ENCODE assay signal across 9 cellular contexts in genomic region chr4:182478475-182478874, GRCh38.
DNase-seq lines count a peak whose midpoint lies in the region; ATAC-seq and TF ChIP-seq lines count a peak whose summit lies in the region.
"Had no signal": no experiment of that assay in that cellular context is flagged by ENCODE, and none has a peak within 500 bp of the region (broad histone marks: within the 10 kb centered on the region; RNA-seq: fewer than 3 reads in every experiment).

No MANE protein-coding gene starts in this region.

- H3K36me3 ChIP-seq in CD4-positive, CD25-positive, alpha-beta regulatory T cell (ENCODE audit: control insufficient read depth, insufficient read depth, low read length), result no peaks in the 10 kb centered on the region
- H3K36me3 ChIP-seq in OCI-LY7 (ENCODE audit: insufficient read depth, low read length) (no peaks in the 10 kb centered on the region), endocrine pancreas (ENCODE audit: control insufficient read depth, insufficient read depth, low read length) (no peaks in the 10 kb centered on the region)

- TF ChIP-seq CTCF in OCI-LY7 (conservative IDR thresholded peaks at IDR 0.05; ENCODE audit: low read length) (peak; percentile 87), osteocyte (IDR thresholded peaks at IDR 0.05) (peak; percentile 78)

- CTCF ChIA-PET in OCI-LY7 (lab: Charles Lee; ENCODE audit: unreplicated experiment), result no interaction called here
- CTCF ChIA-PET in activated CD4-positive, alpha-beta memory T cell treated with anti-CD3 and anti-CD28 coated beads for 36 hours (lab: Charles Lee), result interaction anchor here (1.1 kb wide), 1 partner anchor 784 kb away, joined by 5 read pairs; no protein-coding TSS in a partner anchor

- DNase-seq in CD4-positive, CD25-positive, alpha-beta regulatory T cell, result peak in 2 of 3 donors; percentile 20
- DNase-seq in HT-29 (ENCODE audit: low spot score), result peak; percentile 6
- peak; percentile 65 for DNase-seq in OCI-LY7 (ENCODE audit: low spot score)
- DNase-seq in osteocyte (ENCODE audit: extremely low spot score, unreplicated experiment), result no peak
- no peak for DNase-seq in T1000 (lab: John Stamatoyannopoulos, UW)
- no peak for DNase-seq in activated CD4-positive, alpha-beta memory T cell treated with anti-CD3 and anti-CD28 coated beads for 36 hours
- DNase-seq: left cardiac atrium had no signal

- H3K9me3 ChIP-seq in CD4-positive, CD25-positive, alpha-beta regulatory T cell (ENCODE audit: control insufficient read depth in 2 of 2, low read length in 2 of 2), result no peaks in the 10 kb centered on the region
- no peaks in the 10 kb centered on the region for H3K9me3 ChIP-seq in OCI-LY7 (ENCODE audit: low read length)
- no peaks in the 10 kb centered on the region for H3K9me3 ChIP-seq in endocrine pancreas (ENCODE audit: control insufficient read depth, low read length)

- H3K27me3 ChIP-seq in CD4-positive, CD25-positive, alpha-beta regulatory T cell (ENCODE audit: control insufficient read depth, insufficient read depth, low read length), result no peaks in the 10 kb centered on the region
- H3K27me3 ChIP-seq in endocrine pancreas (ENCODE audit: control insufficient read depth, insufficient read depth, low read length), result no peaks in the 10 kb centered on the region

- no peaks in the 10 kb centered on the region for H3K9me2 ChIP-seq in OCI-LY7 (ENCODE audit: insufficient read depth, low read length)

- no peak for ATAC-seq in CD4-positive, CD25-positive, alpha-beta regulatory T cell (ENCODE audit: low read depth in 2 of 2)
- peak; percentile 92 for ATAC-seq in GM19395 (IDR thresholded peaks at IDR 0.05; ENCODE audit: unreplicated experiment)

- no TSS peak for BruUV-seq in OCI-LY7 (replicated peaks; lab: Mats Ljungman, UMichigan)

- intact Hi-C loops in OCI-LY7 (cut with micrococcal nuclease; ENCODE audit: unreplicated experiment), result loop anchor here (1.0 to 5.0 kb wide), 2 partner anchors 329 to 447 kb away; no protein-coding TSS in a partner anchor
- intact Hi-C loops in activated CD4-positive, alpha-beta memory T cell treated with anti-CD3 and anti-CD28 coated beads for 36 hours (cut with micrococcal nuclease), result loop anchor here (1.0 kb wide), 2 partner anchors 328 to 447 kb away; no protein-coding TSS in a partner anchor

- no peaks in the 10 kb centered on the region for H3K36me3 Mint-ChIP-seq in CD4-positive, CD25-positive, alpha-beta regulatory T cell
- H3K36me3 Mint-ChIP-seq in osteocyte (ENCODE audit: unreplicated experiment), result no peaks in the 10 kb centered on the region
- H3K36me3 Mint-ChIP-seq in activated CD4-positive, alpha-beta memory T cell treated with anti-CD3 and anti-CD28 coated beads for 36 hours, result no peaks in the 10 kb centered on the region

- H3K27ac ChIP-seq in CD4-positive, CD25-positive, alpha-beta regulatory T cell (ENCODE audit: insufficient read depth, low read length, poor library complexity, severe bottlenecking), result no peak overlapping the region
- no peak overlapping the region for H3K27ac ChIP-seq in OCI-LY7 (ENCODE audit: low read depth, low read length, poor library complexity, severe bottlenecking)

- H3K4me3 Mint-ChIP-seq in CD4-positive, CD25-positive, alpha-beta regulatory T cell, result no peak overlapping the region
- H3K4me3 Mint-ChIP-seq in osteocyte (ENCODE audit: unreplicated experiment), result no peak overlapping the region
- H3K4me3 Mint-ChIP-seq in activated CD4-positive, alpha-beta memory T cell treated with anti-CD3 and anti-CD28 coated beads for 36 hours, result no peak overlapping the region

- no peaks in the 10 kb centered on the region for H4K20me1 ChIP-seq in OCI-LY7 (ENCODE audit: insufficient read depth, low read length)

- H3K9ac ChIP-seq in endocrine pancreas (ENCODE audit: control insufficient read depth, insufficient read depth, low read length), result no peak overlapping the region

- H3K27ac Mint-ChIP-seq in CD4-positive, CD25-positive, alpha-beta regulatory T cell, result no peak overlapping the region
- no peak overlapping the region for H3K27ac Mint-ChIP-seq in osteocyte (ENCODE audit: unreplicated experiment)
- H3K27ac Mint-ChIP-seq in activated CD4-positive, alpha-beta memory T cell treated with anti-CD3 and anti-CD28 coated beads for 36 hours, result no peak overlapping the region

- POLR2A ChIA-PET in OCI-LY7 (lab: Charles Lee), result no interaction called here
- POLR2A ChIA-PET in activated CD4-positive, alpha-beta memory T cell treated with anti-CD3 and anti-CD28 coated beads for 36 hours (lab: Charles Lee), result no interaction called here

- no peak overlapping the region for H3K4me2 ChIP-seq in OCI-LY7 (ENCODE audit: low read length)

- no peaks in the 10 kb centered on the region for H3K79me2 ChIP-seq in OCI-LY7 (ENCODE audit: insufficient read depth, low read depth, low read length)

- no peak overlapping the region for H3K4me3 ChIP-seq in CD4-positive, CD25-positive, alpha-beta regulatory T cell (ENCODE audit: low read depth, low read length)
- H3K4me3 ChIP-seq in OCI-LY7 (ENCODE audit: low read depth, low read length, poor library complexity, severe bottlenecking), result no peak overlapping the region
- H3K4me3 ChIP-seq in endocrine pancreas (ENCODE audit: control insufficient read depth, insufficient read depth, low read length), result peak overlapping the region; percentile 22

- H3K4me1 ChIP-seq in CD4-positive, CD25-positive, alpha-beta regulatory T cell (ENCODE audit: control insufficient read depth, insufficient read depth, low read length, poor library complexity, severe bottlenecking), result no peaks in the 10 kb centered on the region
- H3K4me1 ChIP-seq in OCI-LY7 (ENCODE audit: insufficient read depth, low read length, poor library complexity, severe bottlenecking), result no peaks in the 10 kb centered on the region
- H3K4me1 ChIP-seq in endocrine pancreas (ENCODE audit: control insufficient read depth, insufficient read depth, low read length), result peaks cover 13% of the 10 kb centered on the region

- H3K4me1 Mint-ChIP-seq in CD4-positive, CD25-positive, alpha-beta regulatory T cell, result no peaks in the 10 kb centered on the region
- H3K4me1 Mint-ChIP-seq in osteocyte (ENCODE audit: unreplicated experiment), result no peaks in the 10 kb centered on the region
- no peaks in the 10 kb centered on the region for H3K4me1 Mint-ChIP-seq in activated CD4-positive, alpha-beta memory T cell treated with anti-CD3 and anti-CD28 coated beads for 36 hours (ENCODE audit: low read depth)

- no peak overlapping the region for H2AFZ ChIP-seq in OCI-LY7 (ENCODE audit: low read length)

- H3K9me3 Mint-ChIP-seq in CD4-positive, CD25-positive, alpha-beta regulatory T cell, result no peaks in the 10 kb centered on the region
- no peaks in the 10 kb centered on the region for H3K9me3 Mint-ChIP-seq in osteocyte (ENCODE audit: unreplicated experiment)
- H3K9me3 Mint-ChIP-seq in activated CD4-positive, alpha-beta memory T cell treated with anti-CD3 and anti-CD28 coated beads for 36 hours, result no peaks in the 10 kb centered on the region

- no peaks in the 10 kb centered on the region for H3K27me3 Mint-ChIP-seq in CD4-positive, CD25-positive, alpha-beta regulatory T cell
- no peaks in the 10 kb centered on the region for H3K27me3 Mint-ChIP-seq in osteocyte (ENCODE audit: unreplicated experiment)
- peaks cover 10% of the 10 kb centered on the region for H3K27me3 Mint-ChIP-seq in activated CD4-positive, alpha-beta memory T cell treated with anti-CD3 and anti-CD28 coated beads for 36 hours

Comparison
In these comparisons a context has a peak if more than half of its experiments do, and no peak if none do; other contexts are left out.
1. DNase-seq: peak in CD4-positive, CD25-positive, alpha-beta regulatory T cell (2 of 3), HT-29 (single experiment) and OCI-LY7 (single experiment); none in osteocyte (single experiment), T1000 (single experiment) and activated CD4-positive, alpha-beta memory T cell treated with anti-CD3 and anti-CD28 coated beads for 36 hours (single experiment).